1 cellular context compared by ENCODE assay signal in genomic region chr22:31082606-31083376, GRCh38.
TF ChIP-seq lines count a peak whose summit lies in the region.

No MANE protein-coding gene starts in this region.

TF ChIP-seq in HepG2, 621 proteins besides CTCF, POLR2A, EP300 and RAD21 (continues in another document):
- TF ChIP-seq PRDM15 (CRISPR knock-in tag; IDR thresholded peaks at IDR 0.05) (no peak), ZEB1 (IDR thresholded peaks at IDR 0.05; ENCODE audit: insufficient replicate concordance, low read depth) (no peak), PHF5A (CRISPR knock-in tag; IDR thresholded peaks at IDR 0.05; ENCODE audit: low read depth, unreplicated experiment) (no peak), CCDC6 (CRISPR knock-in tag; IDR thresholded peaks at IDR 0.05) (no peak), SSRP1 (CRISPR knock-in tag; IDR thresholded peaks at IDR 0.05) (no peak), ZNF281 (CRISPR knock-in tag; IDR thresholded peaks at IDR 0.05; ENCODE audit: borderline replicate concordance) (0 out of 2 replicates have a peak, but pooled peaks have one; percentile 52), ARNT2 (CRISPR knock-in tag; IDR thresholded peaks at IDR 0.05; ENCODE audit: low read depth) (no peak), ZNF687 (CRISPR knock-in tag; IDR thresholded peaks at IDR 0.05) (peak; percentile 39; the same call in 1 of the 2 replicates), ZNF503 (CRISPR knock-in tag; IDR thresholded peaks at IDR 0.05) (no peak), ZNF275 (CRISPR knock-in tag; IDR thresholded peaks at IDR 0.05; ENCODE audit: borderline replicate concordance) (no peak), ZFP62 (CRISPR knock-in tag; IDR thresholded peaks at IDR 0.05) (no peak), ETV5 (CRISPR knock-in tag; IDR thresholded peaks at IDR 0.05; ENCODE audit: borderline replicate concordance) (0 out of 2 replicates have a peak, but pooled peaks have one; percentile 8), NKX3-1 (CRISPR knock-in tag; IDR thresholded peaks at IDR 0.05) (no peak), ZNF253 (CRISPR knock-in tag; IDR thresholded peaks at IDR 0.05; ENCODE audit: borderline replicate concordance) (no peak), ZNF720 (CRISPR knock-in tag; IDR thresholded peaks at IDR 0.05) (no peak), THAP8 (CRISPR knock-in tag; IDR thresholded peaks at IDR 0.05; ENCODE audit: borderline replicate concordance) (no peak), ZNF274 (CRISPR knock-in tag; IDR thresholded peaks at IDR 0.05) (no peak), ZSCAN30 (CRISPR knock-in tag; IDR thresholded peaks at IDR 0.05) (no peak), HMG20B (CRISPR knock-in tag; conservative IDR thresholded peaks at IDR 0.05) (no peak), ZBTB2 (CRISPR knock-in tag; IDR thresholded peaks at IDR 0.05; ENCODE audit: low read depth) (no peak), RFX3 (CRISPR knock-in tag; IDR thresholded peaks at IDR 0.05) (no peak), ZNF510 (CRISPR knock-in tag; IDR thresholded peaks at IDR 0.05; ENCODE audit: low read depth) (no peak), AKNA (CRISPR knock-in tag; IDR thresholded peaks at IDR 0.05; ENCODE audit: borderline replicate concordance) (no peak), SYNCRIP (IDR thresholded peaks at IDR 0.05; ENCODE audit: insufficient read depth, low read depth, low read length) (no peak), SNAPC5 (CRISPR knock-in tag; IDR thresholded peaks at IDR 0.05; ENCODE audit: borderline replicate concordance) (no peak), MAF1 (CRISPR knock-in tag; IDR thresholded peaks at IDR 0.05; ENCODE audit: borderline replicate concordance) (no peak), PRDM10 (CRISPR knock-in tag; IDR thresholded peaks at IDR 0.05; ENCODE audit: low read depth) (no peak)
